In the genomic region with DNA sequence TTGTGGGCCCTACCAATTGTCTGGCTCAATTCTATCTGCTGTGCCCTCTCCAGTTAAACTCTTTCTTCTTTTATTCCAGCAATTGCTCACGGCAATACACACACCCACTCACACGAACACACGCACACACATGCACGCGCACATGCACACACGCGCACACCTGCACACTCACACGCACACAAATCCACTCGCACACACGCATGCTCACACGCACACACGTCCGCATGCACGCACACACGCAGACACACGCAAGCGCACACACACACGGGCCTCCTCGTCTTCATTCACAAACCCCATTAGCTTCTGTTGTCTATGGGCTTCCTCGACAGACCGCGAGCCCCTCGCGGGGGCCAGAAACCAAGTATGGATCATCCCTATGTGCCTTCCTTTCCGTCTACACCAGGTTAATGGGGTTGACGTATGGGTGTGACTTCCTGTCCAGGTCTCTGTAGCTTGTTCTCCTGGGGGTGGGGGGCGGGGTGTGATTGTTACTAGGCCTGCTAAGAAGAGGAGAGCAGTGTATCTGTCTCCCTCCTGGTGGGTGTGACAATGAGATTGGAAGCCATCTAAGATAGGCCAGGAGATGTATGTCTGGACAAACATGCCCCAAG, we compare ENCODE assay signal across 1 cellular context.
TF ChIP-seq lines count a peak whose summit lies in the region.

No MANE protein-coding gene starts in this region.

TF ChIP-seq in K562, 482 proteins besides CTCF, POLR2A, EP300 and RAD21 (continued from another document):
- TF ChIP-seq, protein P1, sequence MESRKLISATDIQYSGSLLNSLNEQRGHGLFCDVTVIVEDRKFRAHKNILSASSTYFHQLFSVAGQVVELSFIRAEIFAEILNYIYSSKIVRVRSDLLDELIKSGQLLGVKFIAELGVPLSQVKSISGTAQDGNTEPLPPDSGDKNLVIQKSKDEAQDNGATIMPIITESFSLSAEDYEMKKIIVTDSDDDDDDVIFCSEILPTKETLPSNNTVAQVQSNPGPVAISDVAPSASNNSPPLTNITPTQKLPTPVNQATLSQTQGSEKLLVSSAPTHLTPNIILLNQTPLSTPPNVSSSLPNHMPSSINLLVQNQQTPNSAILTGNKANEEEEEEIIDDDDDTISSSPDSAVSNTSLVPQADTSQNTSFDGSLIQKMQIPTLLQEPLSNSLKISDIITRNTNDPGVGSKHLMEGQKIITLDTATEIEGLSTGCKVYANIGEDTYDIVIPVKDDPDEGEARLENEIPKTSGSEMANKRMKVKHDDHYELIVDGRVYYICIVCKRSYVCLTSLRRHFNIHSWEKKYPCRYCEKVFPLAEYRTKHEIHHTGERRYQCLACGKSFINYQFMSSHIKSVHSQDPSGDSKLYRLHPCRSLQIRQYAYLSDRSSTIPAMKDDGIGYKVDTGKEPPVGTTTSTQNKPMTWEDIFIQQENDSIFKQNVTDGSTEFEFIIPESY (CRISPR knock-in tag; IDR thresholded peaks at IDR 0.05) = no peak
- TF ChIP-seq EP400 (IDR thresholded peaks at IDR 0.05) (no peak), ZNF668 (CRISPR knock-in tag; IDR thresholded peaks at IDR 0.05) (0 out of 2 replicates have a peak, but pooled peaks have one; percentile 26), TBP (optimal IDR thresholded peaks at IDR 0.05; ENCODE audit: low read depth, low read length) (no peak), TEAD4 (IDR thresholded peaks at IDR 0.05; ENCODE audit: low read length) (no peak), TEAD4 (CRISPR knock-in tag; IDR thresholded peaks at IDR 0.05; ENCODE audit: borderline replicate concordance) (no peak), KDM1A (IDR thresholded peaks at IDR 0.05) (peak in 1 of 2 experiments; percentile 65; a peak in 1 of 4 replicates), ZZZ3 (IDR thresholded peaks at IDR 0.05) (no peak), SAFB2 (IDR thresholded peaks at IDR 0.05; ENCODE audit: borderline replicate concordance, low read depth, low read length, severe bottlenecking) (no peak), PML (IDR thresholded peaks at IDR 0.05; ENCODE audit: low read length) (no peak), ZNF174 (CRISPR knock-in tag; IDR thresholded peaks at IDR 0.05) (no peak), ZNF507 (tag; conservative IDR thresholded peaks at IDR 0.05) (no peak), MAFK (IDR thresholded peaks at IDR 0.05; ENCODE audit: low read length) (no peak), ZNF146 (CRISPR knock-in tag; IDR thresholded peaks at IDR 0.05; ENCODE audit: unreplicated experiment) (no peak), ZNF589 (CRISPR knock-in tag; IDR thresholded peaks at IDR 0.05; ENCODE audit: low read depth) (no peak), MECOM (CRISPR knock-in tag; IDR thresholded peaks at IDR 0.05) (0 out of 2 replicates have a peak, but pooled peaks have one; percentile 14), HSF4 (CRISPR knock-in tag; IDR thresholded peaks at IDR 0.05; ENCODE audit: borderline replicate concordance) (no peak), PTTG1 (tag; IDR thresholded peaks at IDR 0.05; ENCODE audit: low read depth) (no peak), ARID2 (IDR thresholded peaks at IDR 0.05) (no peak), CBX5 (IDR thresholded peaks at IDR 0.05; ENCODE audit: borderline replicate concordance, low read depth) (no peak), PHB2 (IDR thresholded peaks at IDR 0.05; ENCODE audit: low read depth) (no peak; the same call in 1 of the 2 replicates), ZNF165 (CRISPR knock-in tag; IDR thresholded peaks at IDR 0.05; ENCODE audit: borderline replicate concordance) (no peak), PHF20 (IDR thresholded peaks at IDR 0.05; ENCODE audit: partially characterized antibody) (no peak), TBL1XR1 (IDR thresholded peaks at IDR 0.05; ENCODE audit: low read length in 2 of 2) (peak in 1 of 2 experiments; percentile 47; a peak in 1 of 4 replicates), FOXK1 (CRISPR knock-in tag; IDR thresholded peaks at IDR 0.05; ENCODE audit: borderline replicate concordance) (no peak), SRSF9 (IDR thresholded peaks at IDR 0.05; ENCODE audit: borderline replicate concordance, low read depth, low read length) (no peak)
- TF ChIP-seq, protein P2, sequence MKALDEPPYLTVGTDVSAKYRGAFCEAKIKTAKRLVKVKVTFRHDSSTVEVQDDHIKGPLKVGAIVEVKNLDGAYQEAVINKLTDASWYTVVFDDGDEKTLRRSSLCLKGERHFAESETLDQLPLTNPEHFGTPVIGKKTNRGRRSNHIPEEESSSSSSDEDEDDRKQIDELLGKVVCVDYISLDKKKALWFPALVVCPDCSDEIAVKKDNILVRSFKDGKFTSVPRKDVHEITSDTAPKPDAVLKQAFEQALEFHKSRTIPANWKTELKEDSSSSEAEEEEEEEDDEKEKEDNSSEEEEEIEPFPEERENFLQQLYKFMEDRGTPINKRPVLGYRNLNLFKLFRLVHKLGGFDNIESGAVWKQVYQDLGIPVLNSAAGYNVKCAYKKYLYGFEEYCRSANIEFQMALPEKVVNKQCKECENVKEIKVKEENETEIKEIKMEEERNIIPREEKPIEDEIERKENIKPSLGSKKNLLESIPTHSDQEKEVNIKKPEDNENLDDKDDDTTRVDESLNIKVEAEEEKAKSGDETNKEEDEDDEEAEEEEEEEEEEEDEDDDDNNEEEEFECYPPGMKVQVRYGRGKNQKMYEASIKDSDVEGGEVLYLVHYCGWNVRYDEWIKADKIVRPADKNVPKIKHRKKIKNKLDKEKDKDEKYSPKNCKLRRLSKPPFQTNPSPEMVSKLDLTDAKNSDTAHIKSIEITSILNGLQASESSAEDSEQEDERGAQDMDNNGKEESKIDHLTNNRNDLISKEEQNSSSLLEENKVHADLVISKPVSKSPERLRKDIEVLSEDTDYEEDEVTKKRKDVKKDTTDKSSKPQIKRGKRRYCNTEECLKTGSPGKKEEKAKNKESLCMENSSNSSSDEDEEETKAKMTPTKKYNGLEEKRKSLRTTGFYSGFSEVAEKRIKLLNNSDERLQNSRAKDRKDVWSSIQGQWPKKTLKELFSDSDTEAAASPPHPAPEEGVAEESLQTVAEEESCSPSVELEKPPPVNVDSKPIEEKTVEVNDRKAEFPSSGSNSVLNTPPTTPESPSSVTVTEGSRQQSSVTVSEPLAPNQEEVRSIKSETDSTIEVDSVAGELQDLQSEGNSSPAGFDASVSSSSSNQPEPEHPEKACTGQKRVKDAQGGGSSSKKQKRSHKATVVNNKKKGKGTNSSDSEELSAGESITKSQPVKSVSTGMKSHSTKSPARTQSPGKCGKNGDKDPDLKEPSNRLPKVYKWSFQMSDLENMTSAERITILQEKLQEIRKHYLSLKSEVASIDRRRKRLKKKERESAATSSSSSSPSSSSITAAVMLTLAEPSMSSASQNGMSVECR (CRISPR knock-in tag; IDR thresholded peaks at IDR 0.05) = no peak
- TF ChIP-seq, protein P3, sequence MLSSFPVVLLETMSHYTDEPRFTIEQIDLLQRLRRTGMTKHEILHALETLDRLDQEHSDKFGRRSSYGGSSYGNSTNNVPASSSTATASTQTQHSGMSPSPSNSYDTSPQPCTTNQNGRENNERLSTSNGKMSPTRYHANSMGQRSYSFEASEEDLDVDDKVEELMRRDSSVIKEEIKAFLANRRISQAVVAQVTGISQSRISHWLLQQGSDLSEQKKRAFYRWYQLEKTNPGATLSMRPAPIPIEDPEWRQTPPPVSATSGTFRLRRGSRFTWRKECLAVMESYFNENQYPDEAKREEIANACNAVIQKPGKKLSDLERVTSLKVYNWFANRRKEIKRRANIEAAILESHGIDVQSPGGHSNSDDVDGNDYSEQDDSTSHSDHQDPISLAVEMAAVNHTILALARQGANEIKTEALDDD (IDR thresholded peaks at IDR 0.05) = peak; percentile 63
- TF ChIP-seq, protein P4, sequence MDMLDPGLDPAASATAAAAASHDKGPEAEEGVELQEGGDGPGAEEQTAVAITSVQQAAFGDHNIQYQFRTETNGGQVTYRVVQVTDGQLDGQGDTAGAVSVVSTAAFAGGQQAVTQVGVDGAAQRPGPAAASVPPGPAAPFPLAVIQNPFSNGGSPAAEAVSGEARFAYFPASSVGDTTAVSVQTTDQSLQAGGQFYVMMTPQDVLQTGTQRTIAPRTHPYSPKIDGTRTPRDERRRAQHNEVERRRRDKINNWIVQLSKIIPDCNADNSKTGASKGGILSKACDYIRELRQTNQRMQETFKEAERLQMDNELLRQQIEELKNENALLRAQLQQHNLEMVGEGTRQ (CRISPR knock-in tag; IDR thresholded peaks at IDR 0.05) = no peak
- TF ChIP-seq, protein P5, sequence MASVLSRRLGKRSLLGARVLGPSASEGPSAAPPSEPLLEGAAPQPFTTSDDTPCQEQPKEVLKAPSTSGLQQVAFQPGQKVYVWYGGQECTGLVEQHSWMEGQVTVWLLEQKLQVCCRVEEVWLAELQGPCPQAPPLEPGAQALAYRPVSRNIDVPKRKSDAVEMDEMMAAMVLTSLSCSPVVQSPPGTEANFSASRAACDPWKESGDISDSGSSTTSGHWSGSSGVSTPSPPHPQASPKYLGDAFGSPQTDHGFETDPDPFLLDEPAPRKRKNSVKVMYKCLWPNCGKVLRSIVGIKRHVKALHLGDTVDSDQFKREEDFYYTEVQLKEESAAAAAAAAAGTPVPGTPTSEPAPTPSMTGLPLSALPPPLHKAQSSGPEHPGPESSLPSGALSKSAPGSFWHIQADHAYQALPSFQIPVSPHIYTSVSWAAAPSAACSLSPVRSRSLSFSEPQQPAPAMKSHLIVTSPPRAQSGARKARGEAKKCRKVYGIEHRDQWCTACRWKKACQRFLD (CRISPR knock-in tag; IDR thresholded peaks at IDR 0.05) = no peak
